8 cellular contexts compared by ENCODE assay signal in genomic region chr15:89335289-89336041, GRCh38.
DNase-seq lines count a peak whose midpoint lies in the region; ATAC-seq lines count a peak whose summit lies in the region.

No MANE protein-coding gene starts in this region.

- H3K4me1 ChIP-seq in mucosa of rectum (ENCODE audit: control insufficient read depth in 2 of 2, insufficient read depth in 2 of 2, low read length in 2 of 2) = peaks cover 38 to 39% of the 10 kb centered on the region in 2 donors

- H3K27ac ChIP-seq in mucosa of rectum (ENCODE audit: low read depth in 2 of 2, low read length in 2 of 2) = peak overlapping the region; percentile 54 to 96

- H3K9me3 Mint-ChIP-seq in dendritic cell treated with granulocyte-macrophage colony-stimulating factor and Interleukin-4, amounts not matched to agents 40 ng/mL and 50 ng/mL, for 4 days = no peaks in the 10 kb centered on the region

- intact Hi-C loops in dendritic cell treated with granulocyte-macrophage colony-stimulating factor and Interleukin-4, amounts not matched to agents 40 ng/mL and 50 ng/mL, for 4 days (cut with micrococcal nuclease) = no loop called here

- ATAC-seq in GM21825 (IDR thresholded peaks at IDR 0.05; ENCODE audit: unreplicated experiment) (peak; percentile 4), HG03045 (IDR thresholded peaks at IDR 0.05; ENCODE audit: unreplicated experiment) (no peak), GM19395 (IDR thresholded peaks at IDR 0.05; ENCODE audit: unreplicated experiment) (no peak)

- H3K36me3 Mint-ChIP-seq in dendritic cell treated with granulocyte-macrophage colony-stimulating factor and Interleukin-4, amounts not matched to agents 40 ng/mL and 50 ng/mL, for 4 days (ENCODE audit: low read depth) = peaks cover 32% of the 10 kb centered on the region

- peak overlapping the region; percentile 66 to 93 for H3K4me3 ChIP-seq in mucosa of rectum (ENCODE audit: low read length in 2 of 2)

- H3K27me3 ChIP-seq in mucosa of rectum (ENCODE audit: control insufficient read depth in 2 of 2, insufficient read depth in 2 of 2, low read length in 2 of 2) = no peaks in the 10 kb centered on the region

- peak; percentile 80 for DNase-seq in COR-L47 (lab: John Stamatoyannopoulos, UW)
- DNase-seq in NCI-H69 (lab: John Stamatoyannopoulos, UW) = peak; percentile 88
- no peak for DNase-seq in NOMO-1 (lab: John Stamatoyannopoulos, UW; ENCODE audit: unreplicated experiment in 2 of 2)

- H3K27ac Mint-ChIP-seq in dendritic cell treated with granulocyte-macrophage colony-stimulating factor and Interleukin-4, amounts not matched to agents 40 ng/mL and 50 ng/mL, for 4 days = peak overlapping the region; percentile 90

- peak overlapping the region; percentile 32 to 34 for H3K9ac ChIP-seq in mucosa of rectum (ENCODE audit: low read depth in 1 of 2, low read length in 2 of 2)

- H3K4me3 Mint-ChIP-seq in dendritic cell treated with granulocyte-macrophage colony-stimulating factor and Interleukin-4, amounts not matched to agents 40 ng/mL and 50 ng/mL, for 4 days = peak overlapping the region; percentile 79

- H3K27me3 Mint-ChIP-seq in dendritic cell treated with granulocyte-macrophage colony-stimulating factor and Interleukin-4, amounts not matched to agents 40 ng/mL and 50 ng/mL, for 4 days = peaks cover 15% of the 10 kb centered on the region

- H3K36me3 ChIP-seq in mucosa of rectum (ENCODE audit: control insufficient read depth in 2 of 2, insufficient read depth in 2 of 2, low read length in 2 of 2) = peaks cover 13 to 22% of the 10 kb centered on the region in 2 donors

- no peaks in the 10 kb centered on the region for H3K9me3 ChIP-seq in mucosa of rectum (ENCODE audit: control insufficient read depth in 2 of 2, low read length in 2 of 2)

- peaks cover 49% of the 10 kb centered on the region for H3K4me1 Mint-ChIP-seq in dendritic cell treated with granulocyte-macrophage colony-stimulating factor and Interleukin-4, amounts not matched to agents 40 ng/mL and 50 ng/mL, for 4 days (ENCODE audit: low read depth)

Comparison
In these comparisons a context has a peak if more than half of its experiments do, and no peak if none do; other contexts are left out.
1. DNase-seq: peak in COR-L47 (single experiment) and NCI-H69 (single experiment); none in NOMO-1 (0 of 2).